In the genomic region with DNA sequence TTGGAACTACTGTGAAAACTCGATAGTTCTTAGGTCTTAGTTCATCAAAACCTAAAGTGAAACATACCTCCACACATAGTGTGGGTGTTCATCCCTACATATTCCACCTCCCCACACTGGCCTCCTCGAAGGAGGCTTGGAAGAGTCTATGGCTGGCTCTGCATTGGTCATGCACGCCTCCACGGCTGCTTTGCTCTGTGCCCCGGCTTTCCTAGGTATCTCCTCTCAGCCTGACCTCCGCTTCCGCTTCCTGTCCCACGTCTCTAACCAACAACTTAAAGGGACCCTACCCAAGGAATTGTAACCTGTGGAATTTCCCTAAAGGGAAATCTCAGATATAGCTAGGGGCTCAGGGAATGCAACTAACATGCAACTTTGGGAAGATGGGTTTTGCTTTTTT, we compare ENCODE assay signal across 9 cellular contexts.
DNase-seq lines count a peak whose midpoint lies in the region; ATAC-seq and TF ChIP-seq lines count a peak whose summit lies in the region.
"Had no signal": no experiment of that assay in that cellular context is flagged by ENCODE, and none has a peak within 500 bp of the region (broad histone marks: within the 10 kb centered on the region; RNA-seq: fewer than 3 reads in every experiment).

No MANE protein-coding gene starts in this region.

- ATAC-seq in sciatic nerve, result peak; percentile 60
- no peak for ATAC-seq in activated CD4-positive, CD25-positive, alpha-beta regulatory T cell treated with anti-CD3 and anti-CD28 coated beads, Interleukin-2, amount 50 U/mL, for 24 hours

- no peaks in the 10 kb centered on the region for H3K9me3 ChIP-seq in GM23248 (ENCODE audit: low read depth)
- H3K9me3 ChIP-seq in left ventricle myocardium inferior (replicated peaks), result no peaks in the 10 kb centered on the region

- H3K4me1 Mint-ChIP-seq in glutamatergic neuron (ENCODE audit: low read depth, unreplicated experiment) (peaks cover 11% of the 10 kb centered on the region), MCF 10A (ENCODE audit: insufficient read depth, unreplicated experiment) (peaks cover 8% of the 10 kb centered on the region)

- BruUV-seq in MCF 10A (replicated peaks; lab: Mats Ljungman, UMichigan), result no TSS peak

- H3K79me2 ChIP-seq in GM23248 (ENCODE audit: insufficient read depth), result no peaks in the 10 kb centered on the region

- H3K4me3 Mint-ChIP-seq in glutamatergic neuron (ENCODE audit: unreplicated experiment), result no peak overlapping the region
- no peak overlapping the region for H3K4me3 Mint-ChIP-seq in MCF 10A (ENCODE audit: unreplicated experiment)
- H3K4me3 Mint-ChIP-seq: activated naive CD8-positive, alpha-beta T cell treated with anti-CD3 and anti-CD28 coated beads, Interleukin-2, amount 10 ng/mL, durations not matched to agents 7 days and 5 days had no signal

- H3K27ac ChIP-seq in GM23248 (peak overlapping the region; percentile 10), left ventricle myocardium inferior (replicated peaks) (peak overlapping the region; percentile 17)

- H3K4me3 ChIP-seq in GM23248 (peak overlapping the region; percentile 63), left ventricle myocardium inferior (peak overlapping the region; percentile 52)

- H3F3A ChIP-seq in GM23248 (ENCODE audit: insufficient read depth), result peaks cover 25% of the 10 kb centered on the region

- in situ Hi-C loops in GM23248 (cut with MboI), result no loop called here

- H3K27me3 Mint-ChIP-seq in glutamatergic neuron (ENCODE audit: unreplicated experiment) (peaks cover 5% of the 10 kb centered on the region), MCF 10A (ENCODE audit: insufficient read depth, unreplicated experiment) (peaks cover 9% of the 10 kb centered on the region)

- H4K20me1 ChIP-seq in GM23248 (ENCODE audit: insufficient read depth), result no peaks in the 10 kb centered on the region

- POLR2A ChIA-PET in MCF 10A (lab: Yijun Ruan, JAX), result interaction anchor here (0.7 to 2.7 kb wide), 5 partner anchors 9 to 80 kb away, joined by 4 to 36 read pairs (median 13); partner anchors contain the start of gene MBNL2

- intact Hi-C loops in left ventricle myocardium inferior (cut with micrococcal nuclease) (no loop called here), sciatic nerve (cut with DNase I) (no loop called here), MCF 10A (cut with micrococcal nuclease) (no loop called here)

- H3K4me2 ChIP-seq in GM23248 (ENCODE audit: unreplicated experiment), result peak overlapping the region; percentile 77

- H3K4me1 ChIP-seq in GM23248 (ENCODE audit: insufficient read depth) (peaks cover 28% of the 10 kb centered on the region), left ventricle myocardium inferior (peaks cover 29% of the 10 kb centered on the region)

- H3K9me3 Mint-ChIP-seq in glutamatergic neuron (ENCODE audit: unreplicated experiment) (no peaks in the 10 kb centered on the region), MCF 10A (ENCODE audit: unreplicated experiment) (no peaks in the 10 kb centered on the region)
- H3K9me3 Mint-ChIP-seq: activated naive CD8-positive, alpha-beta T cell treated with anti-CD3 and anti-CD28 coated beads, Interleukin-2, amount 10 ng/mL, durations not matched to agents 7 days and 5 days had no signal

- 30 to 38% methylated on average over 8 of the region's 8 CpGs for WGBS in GM23248 (ENCODE audit: low coverage in 1 of 2, low lambda C conversion rate in 2 of 2, missing lambda C conversion rate in 2 of 2), 2 experiments

- H3K9me2 ChIP-seq in GM23248 (ENCODE audit: insufficient read depth), result no peaks in the 10 kb centered on the region

- no peak overlapping the region for H3K27ac Mint-ChIP-seq in glutamatergic neuron (ENCODE audit: unreplicated experiment)
- no peak overlapping the region for H3K27ac Mint-ChIP-seq in MCF 10A (ENCODE audit: low read depth, unreplicated experiment)
- H3K27ac Mint-ChIP-seq: activated naive CD8-positive, alpha-beta T cell treated with anti-CD3 and anti-CD28 coated beads, Interleukin-2, amount 10 ng/mL, durations not matched to agents 7 days and 5 days had no signal

- H2AFZ ChIP-seq in GM23248, result peak overlapping the region; percentile 73

- H3K9ac ChIP-seq in GM23248, result peak overlapping the region; percentile 19; the same call in 1 of the 2 replicates

- H3K27me3 ChIP-seq in GM23248 (replicated peaks; ENCODE audit: insufficient read depth) (no peaks in the 10 kb centered on the region), left ventricle myocardium inferior (ENCODE audit: low read depth) (no peaks in the 10 kb centered on the region)

- H3K36me3 Mint-ChIP-seq in glutamatergic neuron (ENCODE audit: unreplicated experiment) (no peaks in the 10 kb centered on the region), MCF 10A (ENCODE audit: insufficient read depth, unreplicated experiment) (no peaks in the 10 kb centered on the region)
- H3K36me3 Mint-ChIP-seq: activated naive CD8-positive, alpha-beta T cell treated with anti-CD3 and anti-CD28 coated beads, Interleukin-2, amount 10 ng/mL, durations not matched to agents 7 days and 5 days had no signal

- TF ChIP-seq CTCF in left ventricle myocardium inferior (IDR thresholded peaks at IDR 0.05; ENCODE audit: borderline replicate concordance) (no peak), glutamatergic neuron (IDR thresholded peaks at IDR 0.05; ENCODE audit: partially characterized antibody, unreplicated experiment) (no peak), MCF 10A (IDR thresholded peaks at IDR 0.05; ENCODE audit: unreplicated experiment) (no peak)

- CTCF ChIA-PET in MCF 10A (lab: Yijun Ruan, JAX), result interaction anchor here (0.6 to 13.1 kb wide), 13 partner anchors 12 to 1123 kb away, joined by 3 to 106 read pairs (median 5); partner anchors contain the start of gene MBNL2

- DNase-seq in GM23248 (peak; percentile 63), RPMI8226 (peak; percentile 4), left ventricle myocardium inferior (peak; percentile 26), sciatic nerve (ENCODE audit: low spot score) (no peak), T1000 (lab: John Stamatoyannopoulos, UW) (no peak), glutamatergic neuron (no peak), MCF 10A (ENCODE audit: unreplicated experiment) (no peak)
- DNase-seq: activated naive CD8-positive, alpha-beta T cell treated with anti-CD3 and anti-CD28 coated beads, Interleukin-2, amount 10 ng/mL, durations not matched to agents 7 days and 5 days had no signal

- H3K36me3 ChIP-seq in GM23248 (ENCODE audit: low read depth) (no peaks in the 10 kb centered on the region), left ventricle myocardium inferior (no peaks in the 10 kb centered on the region)

Comparison
In these comparisons a context has a peak if more than half of its experiments do, and no peak if none do; other contexts are left out.
1. DNase-seq: peak in GM23248 (single experiment), RPMI8226 (single experiment) and left ventricle myocardium inferior (single experiment); none in sciatic nerve (single experiment), T1000 (single experiment), glutamatergic neuron (single experiment) and MCF 10A (single experiment).